ENCODE assay signal across 20 cellular contexts in genomic region chr9:134168731-134169130, GRCh38. TPM values are rescaled to one million over a fixed set of nuclear protein-coding genes. Genes with fewer than 3 reads are reported as not detected.
DNase-seq lines count a peak whose midpoint lies in the region; ATAC-seq, FAIRE-seq and TF ChIP-seq lines count a peak whose summit lies in the region.
"Had no signal": no experiment of that assay in that cellular context is flagged by ENCODE, and none has a peak within 500 bp of the region (broad histone marks: within the 10 kb centered on the region; RNA-seq: fewer than 3 reads in every experiment).

No MANE protein-coding gene starts in this region.

- H4K20me1 ChIP-seq in SK-N-SH (ENCODE audit: insufficient read depth), result no peaks in the 10 kb centered on the region
- no peaks in the 10 kb centered on the region for H4K20me1 ChIP-seq in astrocyte (ENCODE audit: insufficient read depth, low read length)

- H3K27me3 ChIP-seq in SK-N-SH (ENCODE audit: insufficient read depth) (no peaks in the 10 kb centered on the region), astrocyte (ENCODE audit: insufficient read depth, low read length) (no peaks in the 10 kb centered on the region), right atrium auricular region (no peaks in the 10 kb centered on the region)

- no peaks in the 10 kb centered on the region for H3K36me3 Mint-ChIP-seq in astrocyte (ENCODE audit: low read depth, unreplicated experiment)
- no peaks in the 10 kb centered on the region for H3K36me3 Mint-ChIP-seq in mesothelial cell of epicardium
- H3K36me3 Mint-ChIP-seq: naive thymus-derived CD8-positive, alpha-beta T cell had no signal

- no peak overlapping the region for H3K27ac Mint-ChIP-seq in astrocyte (ENCODE audit: unreplicated experiment)
- no peak overlapping the region for H3K27ac Mint-ChIP-seq in mesothelial cell of epicardium
- H3K27ac Mint-ChIP-seq: CD8-positive, alpha-beta T cell had no signal

- 0 out of 4 replicates have a peak overlapping the region, but pooled peaks of 1 of the 2 experiments have one; percentile 26 for H3K4me3 ChIP-seq in SK-N-SH (ENCODE audit: low read depth in 2 of 2, low read length in 1 of 2)
- H3K4me3 ChIP-seq in astrocyte (ENCODE audit: insufficient read depth, low read depth, low read length), result no peak overlapping the region
- H3K4me3 ChIP-seq in right atrium auricular region, result no peak overlapping the region
- H3K4me3 ChIP-seq: esophagus muscularis mucosa, left ventricle myocardium inferior, PC-9 had no signal

- peak; percentile 34; the same call in 1 of the 2 replicates for TF ChIP-seq CTCF in SK-N-SH (IDR thresholded peaks at IDR 0.05)
- peak; percentile 19 for TF ChIP-seq CTCF in astrocyte (IDR thresholded peaks at IDR 0.05; ENCODE audit: insufficient read depth, low read depth, low read length)
- TF ChIP-seq CTCF in mesothelial cell of epicardium (IDR thresholded peaks at IDR 0.05; ENCODE audit: unreplicated experiment), result peak; percentile 21
- no peak for TF ChIP-seq CTCF in right atrium auricular region (IDR thresholded peaks at IDR 0.05)

- TF ChIP-seq RAD21 in SK-N-SH (IDR thresholded peaks at IDR 0.05; ENCODE audit: low read length), result no peak

- H2AFZ ChIP-seq in SK-N-SH (ENCODE audit: low read depth) (no peak overlapping the region), astrocyte (ENCODE audit: low read depth, low read length) (no peak overlapping the region)
- H2AFZ ChIP-seq: PC-9 had no signal

- H3K4me3 Mint-ChIP-seq in astrocyte (ENCODE audit: unreplicated experiment) (no peak overlapping the region), mesothelial cell of epicardium (no peak overlapping the region)
- H3K4me3 Mint-ChIP-seq: CD8-positive, alpha-beta T cell; naive thymus-derived CD8-positive, alpha-beta T cell had no signal

- H3K27me3 Mint-ChIP-seq in astrocyte (ENCODE audit: low read depth, unreplicated experiment) (peaks cover 4% of the 10 kb centered on the region), mesothelial cell of epicardium (ENCODE audit: low read depth) (no peaks in the 10 kb centered on the region)
- H3K27me3 Mint-ChIP-seq: naive thymus-derived CD8-positive, alpha-beta T cell had no signal

- H3K27ac ChIP-seq in SK-N-SH (ENCODE audit: low read depth in 2 of 2, low read length in 1 of 2) (no peak overlapping the region), astrocyte (ENCODE audit: low read depth, low read length) (no peak overlapping the region), right atrium auricular region (no peak overlapping the region)
- H3K27ac ChIP-seq: left ventricle myocardium inferior, PC-9 had no signal

- H3K4me1 Mint-ChIP-seq in astrocyte (ENCODE audit: low read depth, unreplicated experiment), result peaks cover 11% of the 10 kb centered on the region
- peaks cover 10% of the 10 kb centered on the region for H3K4me1 Mint-ChIP-seq in mesothelial cell of epicardium

- H3K4me1 ChIP-seq in SK-N-SH (ENCODE audit: control insufficient read depth in 1 of 2, insufficient read depth in 2 of 2, low read depth in 1 of 2, low read length in 1 of 2), result no peaks in the 10 kb centered on the region; a peak in 1 of 4 replicates
- H3K4me1 ChIP-seq in astrocyte (ENCODE audit: insufficient read depth, low read length), result peaks cover 8% of the 10 kb centered on the region
- peaks cover 0 to 12% of the 10 kb centered on the region in 2 donors for H3K4me1 ChIP-seq in right atrium auricular region

- WGBS in SK-N-SH (ENCODE audit: low lambda C conversion rate), result 88% methylated on average over 5 of the region's 5 CpGs

- H3K9ac ChIP-seq in SK-N-SH (no peak overlapping the region), astrocyte (ENCODE audit: low read length) (no peak overlapping the region)

- ATAC-seq in SK-N-SH treated with all-trans-retinoic acid at 6 μM for 48 hours, result no peak
- no peak for ATAC-seq in GM21528 (IDR thresholded peaks at IDR 0.05; ENCODE audit: low FRiP score, unreplicated experiment)
- ATAC-seq in HG03565 (IDR thresholded peaks at IDR 0.05; ENCODE audit: unreplicated experiment), result no peak
- ATAC-seq: CD8-positive, alpha-beta T cell; naive thymus-derived CD8-positive, alpha-beta T cell had no signal

- CTCF ChIA-PET in SK-N-SH (lab: Yijun Ruan, JAX), result interaction anchor here (0.7 to 10.0 kb wide), 4 partner anchors 11 to 278 kb away, joined by 3 to 384 read pairs (median 4); no protein-coding TSS in a partner anchor

- H3K36me3 ChIP-seq in SK-N-SH (replicated peaks in 1 of 2; ENCODE audit: control insufficient read depth in 1 of 2, insufficient read depth in 2 of 2, low read length in 1 of 2), result no peaks in the 10 kb centered on the region
- no peaks in the 10 kb centered on the region for H3K36me3 ChIP-seq in astrocyte (ENCODE audit: insufficient read depth, low read length)
- H3K36me3 ChIP-seq in right atrium auricular region, result no peaks in the 10 kb centered on the region
- H3K36me3 ChIP-seq: left ventricle myocardium inferior had no signal

- POLR2A ChIA-PET in SK-N-SH (lab: Yijun Ruan, JAX), result interaction anchor here (0.9 kb wide), 1 partner anchor 274 kb away, joined by 3 read pairs; no protein-coding TSS in a partner anchor

- H3K4me2 ChIP-seq in SK-N-SH (no peak overlapping the region), astrocyte (ENCODE audit: low read length) (no peak overlapping the region)
- H3K4me2 ChIP-seq: PC-9 had no signal

- H3K9me3 Mint-ChIP-seq in astrocyte (ENCODE audit: unreplicated experiment), result no peaks in the 10 kb centered on the region
- no peaks in the 10 kb centered on the region for H3K9me3 Mint-ChIP-seq in mesothelial cell of epicardium
- H3K9me3 Mint-ChIP-seq: CD8-positive, alpha-beta T cell; naive thymus-derived CD8-positive, alpha-beta T cell had no signal

- DNase-seq in SK-N-SH (no peak), HT1080 (ENCODE audit: low read depth) (peak; percentile 23), astrocyte (ENCODE audit: low read depth) (no peak), mesothelial cell of epicardium (ENCODE audit: low spot score in 2 of 2, unreplicated experiment in 2 of 2) (no peak), right atrium auricular region (ENCODE audit: low spot score) (no peak)
- DNase-seq: 8988T; activated CD4-positive, CD25-positive, alpha-beta regulatory T cell; CD8-positive, alpha-beta T cell; left ventricle myocardium inferior; naive thymus-derived CD8-positive, alpha-beta T cell; NCI-H1417; NCI-H2227 treated with DMSO at 0.1 percent for 48 hours; PC-9; retina; stimulated activated naive CD4-positive, alpha-beta T cell had no signal

- H3K9me3 ChIP-seq in SK-N-SH (no peaks in the 10 kb centered on the region), astrocyte (ENCODE audit: insufficient read depth, low read depth, low read length) (no peaks in the 10 kb centered on the region), right atrium auricular region (no peaks in the 10 kb centered on the region)

- H3K79me2 ChIP-seq in SK-N-SH (ENCODE audit: insufficient read depth) (peaks cover 4% of the 10 kb centered on the region; the same call in 1 of the 2 replicates), astrocyte (ENCODE audit: insufficient read depth, low read length) (no peaks in the 10 kb centered on the region)

- no peaks in the 10 kb centered on the region for H3K9me2 ChIP-seq in SK-N-SH

- peaks cover 14% of the 10 kb centered on the region for H3F3A ChIP-seq in SK-N-SH (replicated peaks; ENCODE audit: insufficient read depth)

- no peak for FAIRE-seq in astrocyte (lab: Jason Lieb, UNC)
- FAIRE-seq: urothelium cell line had no signal

- TF ChIP-seq EP300 in SK-N-SH (IDR thresholded peaks at IDR 0.05; ENCODE audit: borderline replicate concordance in 1 of 2, low read depth in 1 of 2, low read length in 1 of 2), result no peak

TF ChIP-seq in SK-N-SH, 30 proteins besides CTCF, POLR2A, EP300 and RAD21 (continues in another document):
- TF ChIP-seq TAF1 (IDR thresholded peaks at IDR 0.05; ENCODE audit: borderline replicate concordance, low read depth, low read length) (no peak), FOXM1 (IDR thresholded peaks at IDR 0.05; ENCODE audit: low read depth) (no peak), JUND (IDR thresholded peaks at IDR 0.05) (no peak), TEAD4 (IDR thresholded peaks at IDR 0.05; ENCODE audit: borderline replicate concordance, insufficient read depth) (no peak)

TF ChIP-seq in SK-N-SH treated with all-trans-retinoic acid at 6 μM for 48 hours, 23 proteins besides CTCF, POLR2A, EP300 and RAD21 (continues in another document):
- no peak for TF ChIP-seq ZNF8 (CRISPR knock-in tag; IDR thresholded peaks at IDR 0.05)
- TF ChIP-seq CSRNP3 (CRISPR knock-in tag; IDR thresholded peaks at IDR 0.05), result no peak

RNA-seq across cellular contexts. Expression of gene RNU6ATAC, which starts 4.4 kb away (rescaled TPM):
- not detected in 2 replicates for polyA plus RNA-seq in SK-N-SH (2012; rRNA removed)
- not detected in 2 replicates for polyA plus RNA-seq in SK-N-SH (2012; cell fraction: cytosol; rRNA removed)
- polyA plus RNA-seq in SK-N-SH (2012; cell fraction: nucleus; rRNA removed), result not detected in 2 replicates
- total RNA-seq in HT1080 (2014; rRNA removed; shearing (Covaris generic)), result not detected in 2 replicates
- not detected in 2 replicates for polyA plus RNA-seq in HT1080 (2015; cell fraction: cytosol; rRNA removed)
- not detected in 2 replicates for polyA plus RNA-seq in HT1080 (2015; cell fraction: nucleus; rRNA removed)
- total RNA-seq in astrocyte (31.8 and 59.4 TPM in 2 replicates), mesothelial cell of epicardium (61.4 to 122 TPM (median 69.3 TPM) in 3 replicates), right atrium auricular region (not detected)
- polyA plus RNA-seq: naive thymus-derived CD8-positive, alpha-beta T cell had no signal

RNA-seq across cellular contexts. Expression of gene WDR5, which starts 32.8 kb away (rescaled TPM):
- polyA plus RNA-seq in SK-N-SH (2012; rRNA removed), result 35.1 and 36.6 TPM in 2 replicates
- polyA plus RNA-seq in SK-N-SH (2012; cell fraction: cytosol; rRNA removed), result 24.3 and 32.1 TPM in 2 replicates
- 61.4 and 63.3 TPM in 2 replicates for polyA plus RNA-seq in SK-N-SH (2012; cell fraction: nucleus; rRNA removed)
- 39.7 and 44.4 TPM in 2 replicates for total RNA-seq in HT1080 (2014; rRNA removed; shearing (Covaris generic))
- polyA plus RNA-seq in HT1080 (2015; cell fraction: cytosol; rRNA removed), result 52.3 and 54.6 TPM in 2 replicates
- 55.0 and 60.2 TPM in 2 replicates for polyA plus RNA-seq in HT1080 (2015; cell fraction: nucleus; rRNA removed)
- 26.2 and 28.1 TPM in 2 replicates for total RNA-seq in astrocyte
- total RNA-seq in mesothelial cell of epicardium, result 42.3 to 43.5 TPM (median 42.5 TPM) in 3 replicates
- total RNA-seq in right atrium auricular region, result 10 to 100 TPM; 14.1 to 17.5 TPM

Comparison
In these comparisons a context has a peak if more than half of its experiments do, and no peak if none do; other contexts are left out.
1. CTCF ChIP-seq: peak in SK-N-SH (single experiment), astrocyte (single experiment) and mesothelial cell of epicardium (single experiment); none in right atrium auricular region (0 of 2).
2. RNA of gene RNU6ATAC, which starts 4.4 kb away (total RNA-seq): 61.4 to 122 TPM in mesothelial cell of epicardium and 31.8 to 59.4 TPM in astrocyte; not detected in HT1080 and not detected in right atrium auricular region; every median in the first group is over 10 times any median in the second.